In the genomic region with DNA sequence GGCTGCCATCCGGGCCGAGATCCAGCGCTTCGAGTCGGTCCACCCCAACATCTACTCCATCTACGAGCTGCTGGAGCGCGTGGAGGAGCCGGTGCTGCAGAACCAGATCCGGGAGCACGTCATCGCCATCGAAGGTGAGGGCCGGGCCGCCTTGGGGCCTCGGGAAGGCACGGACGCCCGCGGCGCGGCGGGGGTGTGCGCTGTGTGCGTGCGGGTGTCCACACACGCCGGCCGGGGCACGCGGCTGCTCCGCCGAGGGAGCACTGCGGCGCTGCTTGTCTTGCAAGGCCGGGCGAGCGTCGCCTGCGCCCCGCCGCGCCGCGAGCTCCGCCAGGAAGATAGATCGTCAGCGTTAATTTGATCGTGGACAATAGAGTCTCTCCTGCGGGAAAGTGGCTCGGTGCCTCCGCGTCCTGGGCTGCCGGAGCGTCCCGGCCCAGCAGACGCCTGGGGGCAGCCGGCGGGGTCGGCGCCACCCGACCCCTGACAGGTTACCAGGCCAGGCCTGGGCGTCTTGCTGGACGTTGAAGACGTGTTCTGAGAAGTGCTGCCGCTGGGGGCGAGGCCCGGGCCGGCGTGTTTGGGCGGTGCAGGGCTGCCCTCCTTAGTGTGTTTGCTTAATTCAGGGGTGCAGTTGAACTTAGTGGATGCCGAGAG, we compare ENCODE assay signal across 1 cellular context.
TF ChIP-seq lines count a peak whose summit lies in the region.

No MANE protein-coding gene starts in this region.

TF ChIP-seq in GM23338, 12 proteins besides CTCF, POLR2A, EP300 and RAD21 (continued from another document):
- TF ChIP-seq, protein P1, sequence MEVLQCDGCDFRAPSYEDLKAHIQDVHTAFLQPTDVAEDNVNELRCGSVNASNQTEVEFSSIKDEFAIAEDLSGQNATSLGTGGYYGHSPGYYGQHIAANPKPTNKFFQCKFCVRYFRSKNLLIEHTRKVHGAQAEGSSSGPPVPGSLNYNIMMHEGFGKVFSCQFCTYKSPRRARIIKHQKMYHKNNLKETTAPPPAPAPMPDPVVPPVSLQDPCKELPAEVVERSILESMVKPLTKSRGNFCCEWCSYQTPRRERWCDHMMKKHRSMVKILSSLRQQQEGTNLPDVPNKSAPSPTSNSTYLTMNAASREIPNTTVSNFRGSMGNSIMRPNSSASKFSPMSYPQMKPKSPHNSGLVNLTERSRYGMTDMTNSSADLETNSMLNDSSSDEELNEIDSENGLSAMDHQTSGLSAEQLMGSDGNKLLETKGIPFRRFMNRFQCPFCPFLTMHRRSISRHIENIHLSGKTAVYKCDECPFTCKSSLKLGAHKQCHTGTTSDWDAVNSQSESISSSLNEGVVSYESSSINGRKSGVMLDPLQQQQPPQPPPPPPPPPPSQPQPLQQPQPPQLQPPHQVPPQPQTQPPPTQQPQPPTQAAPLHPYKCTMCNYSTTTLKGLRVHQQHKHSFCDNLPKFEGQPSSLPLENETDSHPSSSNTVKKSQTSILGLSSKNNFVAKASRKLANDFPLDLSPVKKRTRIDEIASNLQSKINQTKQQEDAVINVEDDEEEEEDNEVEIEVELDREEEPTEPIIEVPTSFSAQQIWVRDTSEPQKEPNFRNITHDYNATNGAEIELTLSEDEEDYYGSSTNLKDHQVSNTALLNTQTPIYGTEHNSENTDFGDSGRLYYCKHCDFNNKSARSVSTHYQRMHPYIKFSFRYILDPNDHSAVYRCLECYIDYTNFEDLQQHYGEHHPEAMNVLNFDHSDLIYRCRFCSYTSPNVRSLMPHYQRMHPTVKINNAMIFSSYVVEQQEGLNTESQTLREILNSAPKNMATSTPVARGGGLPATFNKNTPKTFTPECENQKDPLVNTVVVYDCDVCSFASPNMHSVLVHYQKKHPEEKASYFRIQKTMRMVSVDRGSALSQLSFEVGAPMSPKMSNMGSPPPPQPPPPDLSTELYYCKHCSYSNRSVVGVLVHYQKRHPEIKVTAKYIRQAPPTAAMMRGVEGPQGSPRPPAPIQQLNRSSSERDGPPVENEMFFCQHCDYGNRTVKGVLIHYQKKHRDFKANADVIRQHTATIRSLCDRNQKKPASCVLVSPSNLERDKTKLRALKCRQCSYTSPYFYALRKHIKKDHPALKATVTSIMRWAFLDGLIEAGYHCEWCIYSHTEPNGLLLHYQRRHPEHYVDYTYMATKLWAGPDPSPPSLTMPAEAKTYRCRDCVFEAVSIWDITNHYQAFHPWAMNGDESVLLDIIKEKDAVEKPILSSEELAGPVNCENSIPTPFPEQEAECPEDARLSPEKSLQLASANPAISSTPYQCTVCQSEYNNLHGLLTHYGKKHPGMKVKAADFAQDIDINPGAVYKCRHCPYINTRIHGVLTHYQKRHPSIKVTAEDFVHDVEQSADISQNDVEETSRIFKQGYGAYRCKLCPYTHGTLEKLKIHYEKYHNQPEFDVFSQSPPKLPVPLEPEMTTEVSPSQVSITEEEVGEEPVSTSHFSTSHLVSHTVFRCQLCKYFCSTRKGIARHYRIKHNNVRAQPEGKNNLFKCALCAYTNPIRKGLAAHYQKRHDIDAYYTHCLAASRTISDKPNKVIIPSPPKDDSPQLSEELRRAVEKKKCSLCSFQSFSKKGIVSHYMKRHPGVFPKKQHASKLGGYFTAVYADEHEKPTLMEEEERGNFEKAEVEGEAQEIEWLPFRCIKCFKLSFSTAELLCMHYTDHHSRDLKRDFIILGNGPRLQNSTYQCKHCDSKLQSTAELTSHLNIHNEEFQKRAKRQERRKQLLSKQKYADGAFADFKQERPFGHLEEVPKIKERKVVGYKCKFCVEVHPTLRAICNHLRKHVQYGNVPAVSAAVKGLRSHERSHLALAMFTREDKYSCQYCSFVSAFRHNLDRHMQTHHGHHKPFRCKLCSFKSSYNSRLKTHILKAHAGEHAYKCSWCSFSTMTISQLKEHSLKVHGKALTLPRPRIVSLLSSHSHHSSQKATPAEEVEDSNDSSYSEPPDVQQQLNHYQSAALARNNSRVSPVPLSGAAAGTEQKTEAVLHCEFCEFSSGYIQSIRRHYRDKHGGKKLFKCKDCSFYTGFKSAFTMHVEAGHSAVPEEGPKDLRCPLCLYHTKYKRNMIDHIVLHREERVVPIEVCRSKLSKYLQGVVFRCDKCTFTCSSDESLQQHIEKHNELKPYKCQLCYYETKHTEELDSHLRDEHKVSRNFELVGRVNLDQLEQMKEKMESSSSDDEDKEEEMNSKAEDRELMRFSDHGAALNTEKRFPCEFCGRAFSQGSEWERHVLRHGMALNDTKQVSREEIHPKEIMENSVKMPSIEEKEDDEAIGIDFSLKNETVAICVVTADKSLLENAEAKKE (CRISPR knock-in tag; IDR thresholded peaks at IDR 0.05): no peak
- TF ChIP-seq, protein P2, sequence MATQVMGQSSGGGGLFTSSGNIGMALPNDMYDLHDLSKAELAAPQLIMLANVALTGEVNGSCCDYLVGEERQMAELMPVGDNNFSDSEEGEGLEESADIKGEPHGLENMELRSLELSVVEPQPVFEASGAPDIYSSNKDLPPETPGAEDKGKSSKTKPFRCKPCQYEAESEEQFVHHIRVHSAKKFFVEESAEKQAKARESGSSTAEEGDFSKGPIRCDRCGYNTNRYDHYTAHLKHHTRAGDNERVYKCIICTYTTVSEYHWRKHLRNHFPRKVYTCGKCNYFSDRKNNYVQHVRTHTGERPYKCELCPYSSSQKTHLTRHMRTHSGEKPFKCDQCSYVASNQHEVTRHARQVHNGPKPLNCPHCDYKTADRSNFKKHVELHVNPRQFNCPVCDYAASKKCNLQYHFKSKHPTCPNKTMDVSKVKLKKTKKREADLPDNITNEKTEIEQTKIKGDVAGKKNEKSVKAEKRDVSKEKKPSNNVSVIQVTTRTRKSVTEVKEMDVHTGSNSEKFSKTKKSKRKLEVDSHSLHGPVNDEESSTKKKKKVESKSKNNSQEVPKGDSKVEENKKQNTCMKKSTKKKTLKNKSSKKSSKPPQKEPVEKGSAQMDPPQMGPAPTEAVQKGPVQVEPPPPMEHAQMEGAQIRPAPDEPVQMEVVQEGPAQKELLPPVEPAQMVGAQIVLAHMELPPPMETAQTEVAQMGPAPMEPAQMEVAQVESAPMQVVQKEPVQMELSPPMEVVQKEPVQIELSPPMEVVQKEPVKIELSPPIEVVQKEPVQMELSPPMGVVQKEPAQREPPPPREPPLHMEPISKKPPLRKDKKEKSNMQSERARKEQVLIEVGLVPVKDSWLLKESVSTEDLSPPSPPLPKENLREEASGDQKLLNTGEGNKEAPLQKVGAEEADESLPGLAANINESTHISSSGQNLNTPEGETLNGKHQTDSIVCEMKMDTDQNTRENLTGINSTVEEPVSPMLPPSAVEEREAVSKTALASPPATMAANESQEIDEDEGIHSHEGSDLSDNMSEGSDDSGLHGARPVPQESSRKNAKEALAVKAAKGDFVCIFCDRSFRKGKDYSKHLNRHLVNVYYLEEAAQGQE (IDR thresholded peaks at IDR 0.05; ENCODE audit: unreplicated experiment): no peak
- no peak for TF ChIP-seq ZNF114 (CRISPR knock-in tag; IDR thresholded peaks at IDR 0.05)
- TF ChIP-seq, protein P3, sequence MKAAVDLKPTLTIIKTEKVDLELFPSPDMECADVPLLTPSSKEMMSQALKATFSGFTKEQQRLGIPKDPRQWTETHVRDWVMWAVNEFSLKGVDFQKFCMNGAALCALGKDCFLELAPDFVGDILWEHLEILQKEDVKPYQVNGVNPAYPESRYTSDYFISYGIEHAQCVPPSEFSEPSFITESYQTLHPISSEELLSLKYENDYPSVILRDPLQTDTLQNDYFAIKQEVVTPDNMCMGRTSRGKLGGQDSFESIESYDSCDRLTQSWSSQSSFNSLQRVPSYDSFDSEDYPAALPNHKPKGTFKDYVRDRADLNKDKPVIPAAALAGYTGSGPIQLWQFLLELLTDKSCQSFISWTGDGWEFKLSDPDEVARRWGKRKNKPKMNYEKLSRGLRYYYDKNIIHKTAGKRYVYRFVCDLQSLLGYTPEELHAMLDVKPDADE (IDR thresholded peaks at IDR 0.05): no peak
